22 cellular contexts compared by ENCODE assay signal in the genomic region with DNA sequence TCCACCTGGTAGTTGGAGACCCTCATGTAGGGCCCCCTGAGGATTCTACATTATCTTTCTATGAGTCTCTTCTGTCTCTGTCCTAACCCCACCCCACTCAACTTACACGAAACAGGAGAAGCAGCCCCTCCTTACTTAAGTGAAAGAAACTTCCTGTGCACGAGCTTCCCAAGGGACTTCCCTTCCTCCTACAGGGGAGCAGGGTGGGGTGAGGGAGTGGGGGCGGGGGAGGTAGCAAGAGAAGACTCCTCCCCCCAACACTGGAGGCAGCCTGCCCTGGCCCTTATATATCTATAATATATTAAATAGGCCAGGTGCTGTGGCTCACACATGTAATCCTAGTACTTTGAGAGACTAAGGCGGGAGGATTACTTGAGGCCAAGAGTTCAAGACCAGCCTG. TPM values are rescaled to one million over a fixed set of nuclear protein-coding genes. Genes with fewer than 3 reads are reported as not detected.
DNase-seq lines count a peak whose midpoint lies in the region; ATAC-seq, FAIRE-seq and TF ChIP-seq lines count a peak whose summit lies in the region.
"Had no signal": no experiment of that assay in that cellular context is flagged by ENCODE, and none has a peak within 500 bp of the region (broad histone marks: within the 10 kb centered on the region; RNA-seq: fewer than 3 reads in every experiment).

No MANE protein-coding gene starts in this region.

- H3K9ac ChIP-seq in DND-41 (ENCODE audit: low read depth, low read length) (no peak overlapping the region), GM12878 (ENCODE audit: control insufficient read depth, insufficient read depth, low read length) (no peak overlapping the region)

- H3K27me3 Mint-ChIP-seq in stimulated activated memory B cell treated with anti-CD40 and anti-IgM and Interleukin-4, amounts not matched to agents 10 μg/mL and 1 μg/mL and 100 μg/mL, for 72 hours, result peaks cover 86% of the 10 kb centered on the region

- H3K4me3 ChIP-seq in DND-41 (ENCODE audit: low read depth in 1 of 2, low read length in 2 of 2), result no peak overlapping the region
- H3K4me3 ChIP-seq in GM12878, result no peak overlapping the region
- H3K4me3 ChIP-seq: colonic mucosa, Peyer's patch, prostate gland, thyroid gland had no signal

- no peak for TF ChIP-seq RAD21 in GM12878 (IDR thresholded peaks at IDR 0.05; ENCODE audit: insufficient read depth, low read depth, low read length)

- intact Hi-C loops in GM12878 (cut with micrococcal nuclease; ENCODE audit: unreplicated experiment), result no loop called here

- H3K27ac Mint-ChIP-seq in stimulated activated memory B cell treated with anti-CD40 and anti-IgM and Interleukin-4, amounts not matched to agents 10 μg/mL and 1 μg/mL and 100 μg/mL, for 72 hours, result no peak overlapping the region
- H3K27ac Mint-ChIP-seq: stimulated activated effector memory CD8-positive, alpha-beta T cell treated with anti-CD3 and anti-CD28 coated beads, Interleukin-12 subunit alpha, Interleukin-12 subunit beta, amount 100 ng/mL, for 72 hours had no signal

- TF ChIP-seq CTCF in DND-41 (IDR thresholded peaks at IDR 0.05; ENCODE audit: borderline replicate concordance, extremely low read depth, low read length, poor library complexity, severe bottlenecking) (no peak), GM12878 (IDR thresholded peaks at IDR 0.05 in 2 of 3, conservative IDR thresholded peaks at IDR 0.05 in 1 of 3; ENCODE audit: control insufficient read depth in 2 of 3, extremely low read depth in 1 of 3, insufficient read depth in 1 of 3, low read depth in 3 of 3, low read length in 3 of 3) (no peak)

- no peak for TF ChIP-seq EP300 in GM12878 (IDR thresholded peaks at IDR 0.05; ENCODE audit: borderline replicate concordance in 1 of 2, control insufficient read depth in 1 of 2, low read depth in 2 of 2, low read length in 2 of 2)

- WGBS in GM12878 (ENCODE audit: insufficient coverage, insufficient replicate concordance, low lambda C conversion rate, missing lambda C conversion rate), result 0% methylated on average over 4 of the region's 4 CpGs

- RAD21 ChIA-PET in GM12878 (lab: Charles Lee; ENCODE audit: unreplicated experiment), result interaction anchor here (0.6 to 2.4 kb wide), 4 partner anchors 17 to 97 kb away, joined by 3 to 12 read pairs (median 7); no protein-coding TSS in a partner anchor

- H3K36me3 ChIP-seq in DND-41 (ENCODE audit: insufficient read depth, low read length) (no peaks in the 10 kb centered on the region), GM12878 (ENCODE audit: control insufficient read depth in 2 of 2, insufficient read depth in 2 of 2, low read length in 1 of 2) (no peaks in the 10 kb centered on the region)
- H3K36me3 ChIP-seq: colonic mucosa, Peyer's patch, prostate gland, thyroid gland had no signal

- in situ Hi-C loops in GM12878 (cut with MboI), result no loop called here

- CTCF ChIA-PET in GM12878 (lab: Yijun Ruan, JAX), result interaction anchor here (0.8 to 3.4 kb wide), 10 partner anchors 19 to 180 kb away, joined by 3 to 20 read pairs (median 4); a partner anchor contains a TSS

- no peak overlapping the region for H3K4me3 Mint-ChIP-seq in stimulated activated memory B cell treated with anti-CD40 and anti-IgM and Interleukin-4, amounts not matched to agents 10 μg/mL and 1 μg/mL and 100 μg/mL, for 72 hours
- H3K4me3 Mint-ChIP-seq: stimulated activated effector memory CD8-positive, alpha-beta T cell treated with anti-CD3 and anti-CD28 coated beads, Interleukin-12 subunit alpha, Interleukin-12 subunit beta, amount 100 ng/mL, for 72 hours had no signal

- peak; percentile 21 for DNase-seq in DND-41
- DNase-seq in NCI-H1436 (lab: John Stamatoyannopoulos, UW), result peak; percentile 85
- no peak for DNase-seq in GM12878 (ENCODE audit: low read depth, low spot score)
- DNase-seq in cortex of kidney (lab: John Stamatoyannopoulos, UW), result no peak
- no peak for DNase-seq in T-helper 1 cell
- DNase-seq: activated B cell treated with CpG ODN at 0.5 μM for 24 hours; activated CD4-positive, alpha-beta T cell treated with anti-CD3 and anti-CD28 coated beads, Interleukin-2, amount 50 U/mL, for 48 hours; activated gamma-delta T cell treated with Interleukin-2 at 50 U/mL for 16 hours; AML-193; colonic mucosa; GF-D8; NCI-H1105; NCI-H2107; NCI-H774; Peyer's patch; thyroid gland had no signal

- H3K27ac ChIP-seq in DND-41 (ENCODE audit: low read length) (no peak overlapping the region), GM12878 (ENCODE audit: control insufficient read depth, insufficient read depth) (no peak overlapping the region)
- H3K27ac ChIP-seq: colonic mucosa, Peyer's patch, prostate gland, thyroid gland had no signal

- no peaks in the 10 kb centered on the region for H3K4me1 ChIP-seq in DND-41 (ENCODE audit: insufficient read depth, low read length)
- peaks cover 11% of the 10 kb centered on the region; the same call in 1 of the 2 replicates for H3K4me1 ChIP-seq in GM12878 (ENCODE audit: control insufficient read depth, insufficient read depth, low read length)
- H3K4me1 ChIP-seq: colonic mucosa, Peyer's patch, prostate gland, thyroid gland had no signal

- BruUV-seq in GM12878 (replicated peaks; lab: Mats Ljungman, UMichigan), result no TSS peak

- H3K4me1 Mint-ChIP-seq in stimulated activated memory B cell treated with anti-CD40 and anti-IgM and Interleukin-4, amounts not matched to agents 10 μg/mL and 1 μg/mL and 100 μg/mL, for 72 hours, result peaks cover 45% of the 10 kb centered on the region

- H4K20me1 ChIP-seq in DND-41 (ENCODE audit: insufficient read depth, low read length), result peaks cover 20% of the 10 kb centered on the region; the same call in 1 of the 2 replicates
- no peaks in the 10 kb centered on the region for H4K20me1 ChIP-seq in GM12878 (ENCODE audit: control insufficient read depth, insufficient read depth)

- POLR2A ChIA-PET in GM12878 (lab: Charles Lee), result interaction anchor here (0.5 to 2.2 kb wide), 7 partner anchors 8 to 85 kb away, joined by 3 to 7 read pairs (median 4); a partner anchor contains a TSS

- H3K27me3 ChIP-seq in DND-41 (ENCODE audit: insufficient read depth, low read length, poor library complexity) (no peaks in the 10 kb centered on the region), GM12878 (replicated peaks in 1 of 2; ENCODE audit: control insufficient read depth in 2 of 2, insufficient read depth in 2 of 2, low read length in 1 of 2) (peaks cover 0 to 2% of the 10 kb centered on the region in 2 experiments; a peak in 2 of 4 replicates)

- H3K9me3 Mint-ChIP-seq in stimulated activated memory B cell treated with anti-CD40 and anti-IgM and Interleukin-4, amounts not matched to agents 10 μg/mL and 1 μg/mL and 100 μg/mL, for 72 hours, result peaks cover 3% of the 10 kb centered on the region
- H3K9me3 Mint-ChIP-seq: stimulated activated effector memory CD8-positive, alpha-beta T cell treated with anti-CD3 and anti-CD28 coated beads, Interleukin-12 subunit alpha, Interleukin-12 subunit beta, amount 100 ng/mL, for 72 hours had no signal

- ATAC-seq in DND-41 (ENCODE audit: insufficient read depth, low read depth) (peak; percentile 55; the same call in 1 of the 3 replicates), GM12878 (no peak), HG02623 (IDR thresholded peaks at IDR 0.05; ENCODE audit: unreplicated experiment) (no peak)
- ATAC-seq in stimulated activated memory B cell treated with anti-CD40 and anti-IgM and Interleukin-4, amounts not matched to agents 10 μg/mL and 1 μg/mL and 100 μg/mL, for 72 hours, result peak; percentile 28

- H3K4me2 ChIP-seq in DND-41 (ENCODE audit: insufficient read depth, low read length), result no peak overlapping the region
- no peak overlapping the region for H3K4me2 ChIP-seq in GM12878 (ENCODE audit: control insufficient read depth, insufficient read depth)

- H3K79me2 ChIP-seq in DND-41 (ENCODE audit: insufficient read depth, low read length) (no peaks in the 10 kb centered on the region), GM12878 (ENCODE audit: control insufficient read depth, insufficient read depth, low read length) (no peaks in the 10 kb centered on the region)

- no peak for FAIRE-seq in GM12878 (lab: Jason Lieb, UNC)
- FAIRE-seq: endometrium had no signal

- no peaks in the 10 kb centered on the region for H3K36me3 Mint-ChIP-seq in stimulated activated memory B cell treated with anti-CD40 and anti-IgM and Interleukin-4, amounts not matched to agents 10 μg/mL and 1 μg/mL and 100 μg/mL, for 72 hours
- H3K36me3 Mint-ChIP-seq: stimulated activated effector memory CD8-positive, alpha-beta T cell treated with anti-CD3 and anti-CD28 coated beads, Interleukin-12 subunit alpha, Interleukin-12 subunit beta, amount 100 ng/mL, for 72 hours had no signal

- H3K9me3 ChIP-seq in DND-41 (ENCODE audit: insufficient read depth, low read length, severe bottlenecking), result no peaks in the 10 kb centered on the region
- H3K9me3 ChIP-seq in GM12878 (replicated peaks; ENCODE audit: control insufficient read depth, insufficient read depth, low read length), result no peaks in the 10 kb centered on the region; the same call in 2 of the 3 replicates
- H3K9me3 ChIP-seq: colonic mucosa, prostate gland, thyroid gland had no signal

- TF ChIP-seq POLR2A in GM12878 (IDR thresholded peaks at IDR 0.05; ENCODE audit: low read depth, low read length), result no peak

- H2AFZ ChIP-seq in DND-41 (ENCODE audit: low read depth, low read length) (no peak overlapping the region), GM12878 (ENCODE audit: control insufficient read depth, low read depth, low read length) (no peak overlapping the region)

- SMC1A ChIA-PET in GM12878 (lab: Charles Lee; ENCODE audit: uncharacterized antibody, unreplicated experiment), result interaction anchor here (0.8 to 2.2 kb wide), 6 partner anchors 9 to 97 kb away, joined by 3 to 6 read pairs (median 4); a partner anchor contains a TSS

RNA-seq across cellular contexts. Expression of a gene that starts 5.5 kb away (rescaled TPM):
- total RNA-seq in GM12878 (2013; cell fraction: nucleolus; rRNA removed), result 2.5 and 3.7 TPM in 2 replicates
- total RNA-seq in GM12878 (2014; rRNA removed), result 0.28 and 1.1 TPM in 2 replicates
- total RNA-seq in GM12878 (2014; rRNA removed; fragmentation: Illumina TruSeq; extraction: Trizol), result 0.14 and 0.40 TPM in 2 replicates
- total RNA-seq in GM12878 (2021), result 0.27 and 0.67 TPM in 2 replicates
- 0.26 TPM for polyA plus RNA-seq in GM12878 (2011; ENCODE audit: low read depth)
- polyA plus RNA-seq in GM12878 (2011; rRNA removed), result 0.19 and 0.43 TPM in 2 replicates
- 0.25 and 0.42 TPM in 2 replicates for polyA plus RNA-seq in GM12878 (2011; cell fraction: cytosol; rRNA removed)
- 1.5 and 2.3 TPM in 2 replicates for polyA plus RNA-seq in GM12878 (2011; cell fraction: nucleus; rRNA removed)
- polyA plus RNA-seq in GM12878 (2012), result 0.43 and 0.52 TPM in 2 replicates
- polyA plus RNA-seq in GM12878 (2014; fragmentation: Illumina TruSeq; extraction: Trizol), result 0.15 TPM in 1 of 2 replicates, not detected in the other
- under 1 TPM; 0.08 to 0.13 TPM for polyA plus RNA-seq in GM12878 (2014; fragmentation: Nextera tagmentation; extraction: Ambion mirVana)
- 0.27 and 0.73 TPM in 2 replicates for polyA plus RNA-seq in GM12878 (2014; rRNA removed)
- polyA plus RNA-seq in GM12878 (2016; fragmentation: Nextera tagmentation; extraction: Ambion mirVana), result under 1 TPM; 0.13 to 0.47 TPM
- 0.41 TPM in 1 of 2 replicates, not detected in the other for polyA minus RNA-seq in GM12878 (2011; rRNA and poly(A)+ RNA removed)
- polyA minus RNA-seq in GM12878 (2011; cell fraction: cytosol; rRNA and poly(A)+ RNA removed), result not detected in 2 replicates
- 0.48 and 1.3 TPM in 2 replicates for polyA minus RNA-seq in GM12878 (2011; cell fraction: nucleus; rRNA and poly(A)+ RNA removed)
- total RNA-seq: activated B cell treated with CpG ODN at 0.5 μM for 24 hours; T-helper 2 cell treated with Interferon-gamma antibody and Interleukin-4, amounts not matched to agents 100 ng/mL and 5 ng/mL, for 36 hours had no signal

RNA-seq across cellular contexts. Expression of a gene that starts 27.9 kb away (rescaled TPM):
- 9.4 and 18.2 TPM in 2 replicates for total RNA-seq in GM12878 (2013; cell fraction: nucleolus; rRNA removed)
- total RNA-seq in GM12878 (2014; rRNA removed) (0.98 and 1.2 TPM in 2 replicates), GM12878 (2014; rRNA removed; fragmentation: Illumina TruSeq; extraction: Trizol) (0.51 and 0.67 TPM in 2 replicates), GM12878 (2021) (2.9 and 3.5 TPM in 2 replicates)
- 0.73 TPM for polyA plus RNA-seq in GM12878 (2011; ENCODE audit: low read depth)
- polyA plus RNA-seq in GM12878 (2011; rRNA removed) (1.3 and 2.8 TPM in 2 replicates), GM12878 (2014; fragmentation: Illumina TruSeq; extraction: Trizol) (0.54 and 1.1 TPM in 2 replicates), GM12878 (2014; fragmentation: Nextera tagmentation; extraction: Ambion mirVana) (under 1 TPM in 1 of 2 experiments, not detected in 1; 0.07 TPM), GM12878 (2014; rRNA removed) (1.0 and 2.5 TPM in 2 replicates), GM12878 (2016; fragmentation: Nextera tagmentation; extraction: Ambion mirVana) (1 to 10 TPM; 1.6 to 2.0 TPM)
- polyA plus RNA-seq in GM12878 (2011; cell fraction: cytosol; rRNA removed), result 3.9 and 4.9 TPM in 2 replicates
- 9.4 and 10.2 TPM in 2 replicates for polyA plus RNA-seq in GM12878 (2011; cell fraction: nucleus; rRNA removed)
- polyA plus RNA-seq in GM12878 (2012), result 1.5 and 3.5 TPM in 2 replicates
- polyA minus RNA-seq in GM12878 (2011; rRNA and poly(A)+ RNA removed), result 13.7 and 23.1 TPM in 2 replicates
- polyA minus RNA-seq in GM12878 (2011; cell fraction: cytosol; rRNA and poly(A)+ RNA removed), result 3.7 and 6.1 TPM in 2 replicates
- 8.9 and 16.6 TPM in 2 replicates for polyA minus RNA-seq in GM12878 (2011; cell fraction: nucleus; rRNA and poly(A)+ RNA removed)

RNA-seq across cellular contexts. Expression of a gene that starts 38.8 kb away (rescaled TPM):
- 3.3 and 7.4 TPM in 2 replicates for total RNA-seq in GM12878 (2013; cell fraction: nucleolus; rRNA removed)
- total RNA-seq in GM12878 (2014; rRNA removed) (26.7 and 32.0 TPM in 2 replicates), GM12878 (2014; rRNA removed; fragmentation: Illumina TruSeq; extraction: Trizol) (13.6 and 15.4 TPM in 2 replicates), GM12878 (2021) (17.9 and 19.9 TPM in 2 replicates)
- polyA plus RNA-seq in GM12878 (2011; ENCODE audit: low read depth), result 3.9 TPM
- polyA plus RNA-seq in GM12878 (2011; rRNA removed) (7.1 and 17.1 TPM in 2 replicates), GM12878 (2014; fragmentation: Illumina TruSeq; extraction: Trizol) (10.4 and 25.9 TPM in 2 replicates), GM12878 (2014; fragmentation: Nextera tagmentation; extraction: Ambion mirVana) (1 to 10 TPM; 5.1 to 7.7 TPM), GM12878 (2014; rRNA removed) (39.4 and 44.5 TPM in 2 replicates), GM12878 (2016; fragmentation: Nextera tagmentation; extraction: Ambion mirVana) (10 to 100 TPM; 46.2 to 57.2 TPM)
- 23.4 and 34.7 TPM in 2 replicates for polyA plus RNA-seq in GM12878 (2011; cell fraction: cytosol; rRNA removed)
- 12.4 and 16.0 TPM in 2 replicates for polyA plus RNA-seq in GM12878 (2011; cell fraction: nucleus; rRNA removed)
- polyA plus RNA-seq in GM12878 (2012), result 8.3 and 8.4 TPM in 2 replicates
- 16.2 and 19.9 TPM in 2 replicates for polyA minus RNA-seq in GM12878 (2011; rRNA and poly(A)+ RNA removed)
- polyA minus RNA-seq in GM12878 (2011; cell fraction: cytosol; rRNA and poly(A)+ RNA removed), result 6.1 and 7.6 TPM in 2 replicates
- 2.9 and 7.6 TPM in 2 replicates for polyA minus RNA-seq in GM12878 (2011; cell fraction: nucleus; rRNA and poly(A)+ RNA removed)

RNA-seq across cellular contexts. Expression of a gene that starts 42.5 kb away (rescaled TPM):
- total RNA-seq in GM12878 (2013; cell fraction: nucleolus; rRNA removed), result 0.27 and 0.29 TPM in 2 replicates
- total RNA-seq in GM12878 (2014; rRNA removed) (0.23 and 0.27 TPM in 2 replicates), GM12878 (2014; rRNA removed; fragmentation: Illumina TruSeq; extraction: Trizol) (0.27 and 0.28 TPM in 2 replicates), GM12878 (2021) (0.54 and 0.64 TPM in 2 replicates)
- polyA plus RNA-seq in GM12878 (2011; ENCODE audit: low read depth), result 0.73 TPM
- polyA plus RNA-seq in GM12878 (2011; rRNA removed) (0.01 TPM in 1 of 2 replicates, not detected in the other), GM12878 (2014; fragmentation: Illumina TruSeq; extraction: Trizol) (0.08 and 0.19 TPM in 2 replicates), GM12878 (2014; fragmentation: Nextera tagmentation; extraction: Ambion mirVana) (not detected), GM12878 (2014; rRNA removed) (0.45 and 0.72 TPM in 2 replicates), GM12878 (2016; fragmentation: Nextera tagmentation; extraction: Ambion mirVana) (under 1 TPM in 1 of 2 experiments, not detected in 1; 0.07 TPM)
- polyA plus RNA-seq in GM12878 (2011; cell fraction: cytosol; rRNA removed), result under 0.01 and 0.02 TPM in 2 replicates
- 0.19 and 0.22 TPM in 2 replicates for polyA plus RNA-seq in GM12878 (2011; cell fraction: nucleus; rRNA removed)
- polyA plus RNA-seq in GM12878 (2012), result 0.67 and 0.68 TPM in 2 replicates
- 0.05 and 0.07 TPM in 2 replicates for polyA minus RNA-seq in GM12878 (2011; rRNA and poly(A)+ RNA removed)
- not detected in 2 replicates for polyA minus RNA-seq in GM12878 (2011; cell fraction: cytosol; rRNA and poly(A)+ RNA removed)
- polyA minus RNA-seq in GM12878 (2011; cell fraction: nucleus; rRNA and poly(A)+ RNA removed), result 0.12 and 0.38 TPM in 2 replicates

RNA-seq across cellular contexts. Expression of a gene that starts 49.6 kb away (rescaled TPM):
- 50.9 and 51.1 TPM in 2 replicates for total RNA-seq in GM12878 (2013; cell fraction: nucleolus; rRNA removed)
- total RNA-seq in GM12878 (2014; rRNA removed) (91.3 and 116 TPM in 2 replicates), GM12878 (2014; rRNA removed; fragmentation: Illumina TruSeq; extraction: Trizol) (16.9 and 19.1 TPM in 2 replicates), GM12878 (2021) (164 and 176 TPM in 2 replicates)
- polyA plus RNA-seq in GM12878 (2011; ENCODE audit: low read depth), result 5.4 TPM
- polyA plus RNA-seq in GM12878 (2011; rRNA removed) (9.2 and 18.6 TPM in 2 replicates), GM12878 (2014; fragmentation: Illumina TruSeq; extraction: Trizol) (20.3 and 26.8 TPM in 2 replicates), GM12878 (2014; fragmentation: Nextera tagmentation; extraction: Ambion mirVana) (10 to 100 TPM; 11.2 to 16.0 TPM), GM12878 (2014; rRNA removed) (148 and 166 TPM in 2 replicates), GM12878 (2016; fragmentation: Nextera tagmentation; extraction: Ambion mirVana) (1 to 10 TPM; 7.4 to 9.1 TPM)
- 36.2 and 90.3 TPM in 2 replicates for polyA plus RNA-seq in GM12878 (2011; cell fraction: cytosol; rRNA removed)
- polyA plus RNA-seq in GM12878 (2011; cell fraction: nucleus; rRNA removed), result 64.3 and 75.7 TPM in 2 replicates
- 68.6 and 81.1 TPM in 2 replicates for polyA plus RNA-seq in GM12878 (2012)
- polyA minus RNA-seq in GM12878 (2011; rRNA and poly(A)+ RNA removed), result 22.5 and 61.2 TPM in 2 replicates
- 55.2 and 60.1 TPM in 2 replicates for polyA minus RNA-seq in GM12878 (2011; cell fraction: cytosol; rRNA and poly(A)+ RNA removed)
- 70.8 and 116 TPM in 2 replicates for polyA minus RNA-seq in GM12878 (2011; cell fraction: nucleus; rRNA and poly(A)+ RNA removed)

Comparison
In these comparisons a context has a peak if more than half of its experiments do, and no peak if none do; other contexts are left out.
1. ATAC-seq: peak in DND-41 (single experiment) and stimulated activated memory B cell treated with anti-CD40 and anti-IgM and Interleukin-4, amounts not matched to agents 10 μg/mL and 1 μg/mL and 100 μg/mL, for 72 hours (single experiment); none in GM12878 (single experiment) and HG02623 (single experiment).
2. DNase-seq: peak in DND-41 (single experiment) and NCI-H1436 (single experiment); none in GM12878 (single experiment), cortex of kidney (single experiment) and T-helper 1 cell (0 of 5).